8 cellular contexts compared by ENCODE assay signal in genomic region chr4:145934434-145935047, GRCh38. TPM values are rescaled to one million over a fixed set of nuclear protein-coding genes. Genes with fewer than 3 reads are reported as not detected.
DNase-seq lines count a peak whose midpoint lies in the region; ATAC-seq and TF ChIP-seq lines count a peak whose summit lies in the region.
"Had no signal": no experiment of that assay in that cellular context is flagged by ENCODE, and none has a peak within 500 bp of the region (broad histone marks: within the 10 kb centered on the region; RNA-seq: fewer than 3 reads in every experiment).

No MANE protein-coding gene starts in this region.

- no peaks in the 10 kb centered on the region for H3K9me3 Mint-ChIP-seq in central memory CD8-positive, alpha-beta T cell
- no peaks in the 10 kb centered on the region for H3K9me3 Mint-ChIP-seq in osteocyte (ENCODE audit: unreplicated experiment)

- peaks cover 66% of the 10 kb centered on the region for H3K4me1 Mint-ChIP-seq in central memory CD8-positive, alpha-beta T cell
- peaks cover 51% of the 10 kb centered on the region for H3K4me1 Mint-ChIP-seq in osteocyte (ENCODE audit: unreplicated experiment)

- H3K4me3 Mint-ChIP-seq in central memory CD8-positive, alpha-beta T cell, result peak overlapping the region; percentile 93
- H3K4me3 Mint-ChIP-seq in osteocyte (ENCODE audit: unreplicated experiment), result peak overlapping the region; percentile 8

- H3K36me3 ChIP-seq in ES-I3 (ENCODE audit: insufficient read depth, low read length), result no peaks in the 10 kb centered on the region; the same call in 1 of the 2 replicates

- H3K27me3 Mint-ChIP-seq in central memory CD8-positive, alpha-beta T cell, result no peaks in the 10 kb centered on the region
- no peaks in the 10 kb centered on the region for H3K27me3 Mint-ChIP-seq in osteocyte (ENCODE audit: unreplicated experiment)

- in situ Hi-C loops in KBM-7 (cut with MboI; ENCODE audit: low pct_unique_long_range_greater_than_20kb, low sequenced_read_pairs), result no loop called here

- TF ChIP-seq CTCF in osteocyte (IDR thresholded peaks at IDR 0.05), result no peak

- H3K27ac Mint-ChIP-seq in central memory CD8-positive, alpha-beta T cell (ENCODE audit: low read depth), result peak overlapping the region; percentile 79
- H3K27ac Mint-ChIP-seq in osteocyte (ENCODE audit: unreplicated experiment), result peak overlapping the region; percentile 97

- DNase-seq in KBM-7 (peak; percentile 44), osteocyte (ENCODE audit: extremely low spot score, unreplicated experiment) (no peak), NCI-H2081 (lab: John Stamatoyannopoulos, UW) (no peak), SK-N-DZ (ENCODE audit: low spot score) (no peak)
- no peak for DNase-seq in central memory CD8-positive, alpha-beta T cell (ENCODE audit: low spot score in 2 of 2)
- DNase-seq: NCI-H2081 treated with DMSO at 0.1 percent for 48 hours had no signal

- H3K9ac ChIP-seq in ES-I3 (ENCODE audit: low read depth, low read length), result peak overlapping the region; percentile 8; the same call in 1 of the 2 replicates

- peaks cover 31% of the 10 kb centered on the region for H3K4me1 ChIP-seq in ES-I3 (ENCODE audit: insufficient read depth, low read length)

- H3K36me3 Mint-ChIP-seq in central memory CD8-positive, alpha-beta T cell (ENCODE audit: insufficient read depth), result peaks cover 24% of the 10 kb centered on the region
- no peaks in the 10 kb centered on the region for H3K36me3 Mint-ChIP-seq in osteocyte (ENCODE audit: unreplicated experiment)

- no peak for ATAC-seq in central memory CD8-positive, alpha-beta T cell (replicated peaks; ENCODE audit: extremely low read depth, poor library complexity, severe bottlenecking)
- ATAC-seq in esophagus mucosa, result no peak

- H3K9me3 ChIP-seq in ES-I3 (ENCODE audit: control insufficient read depth, insufficient read depth, low read length), result no peaks in the 10 kb centered on the region

RNA-seq across cellular contexts. Expression of gene ZNF827, which starts 4.1 kb away (rescaled TPM):
- total RNA-seq in osteocyte (22.5 and 24.9 TPM in 2 replicates), esophagus mucosa (4.9 TPM)
- polyA plus RNA-seq in SK-N-DZ (2014; cell fraction: cytosol; rRNA removed), result 2.4 and 2.6 TPM in 2 replicates
- 6.4 and 15.0 TPM in 2 replicates for polyA plus RNA-seq in SK-N-DZ (2014; cell fraction: nucleus; rRNA removed)
